ENCODE assay signal across 8 cellular contexts in genomic region chr2:95346236-95346737, GRCh38. TPM values are rescaled to one million over a fixed set of nuclear protein-coding genes. Genes with fewer than 3 reads are reported as not detected.
DNase-seq lines count a peak whose midpoint lies in the region; ATAC-seq, FAIRE-seq and TF ChIP-seq lines count a peak whose summit lies in the region.

No MANE protein-coding gene starts in this region.

- ATAC-seq in left ventricle myocardium superior = peak; percentile 83
- ATAC-seq in GM18505 (IDR thresholded peaks at IDR 0.05; ENCODE audit: unreplicated experiment) = no peak
- ATAC-seq in HG03378 (IDR thresholded peaks at IDR 0.05; ENCODE audit: unreplicated experiment) = no peak

- H3K36me3 ChIP-seq in BJ (ENCODE audit: control insufficient read depth, insufficient read depth, low read length) (no peaks in the 10 kb centered on the region), HEK293 (ENCODE audit: control insufficient read depth in 2 of 2, insufficient read depth in 1 of 2, low read length in 2 of 2) (no peaks in the 10 kb centered on the region), WERI-Rb-1 (no peaks in the 10 kb centered on the region)

- POLR2A ChIA-PET in BJ (lab: Charles Lee) = no interaction called here
- POLR2A ChIA-PET in HEK293 (lab: Yijun Ruan, JAX) = interaction anchor here (1.1 kb wide), 1 partner anchor 56 kb away, joined by 7 read pairs; the partner anchor contains the start of gene FAHD2A

- peak overlapping the region; percentile 67; the same call in 1 of the 2 replicates for H3K27ac ChIP-seq in HEK293 (ENCODE audit: extremely low read depth, low read depth, low read length)
- H3K27ac ChIP-seq in WERI-Rb-1 = peak overlapping the region; percentile 70

- DNase-seq in BJ (ENCODE audit: low read depth) (no peak), WERI-Rb-1 (peak; percentile 34), left ventricle myocardium superior (peak; percentile 90), skeletal muscle cell (ENCODE audit: low read depth) (no peak), GM19239 (ENCODE audit: insufficient read length, low spot score) (no peak)

- TF ChIP-seq POLR2A in GM18505 (IDR thresholded peaks at IDR 0.05; ENCODE audit: borderline replicate concordance, extremely low read depth, insufficient read depth, insufficient read length) = no peak

- no peaks in the 10 kb centered on the region; the same call in 1 of the 2 replicates for H3K4me1 ChIP-seq in HEK293 (ENCODE audit: control insufficient read depth, insufficient read depth, low read length)

- no peak for FAIRE-seq in GM19239 (lab: Jason Lieb, UNC)

- CTCF ChIA-PET in BJ (lab: Yijun Ruan, JAX) = interaction anchor here (1.2 to 2.5 kb wide), 10 partner anchors 12 to 115 kb away, joined by 4 to 38 read pairs (median 12); no protein-coding TSS in a partner anchor
- CTCF ChIA-PET in HEK293 (lab: Yijun Ruan, JAX) = interaction anchor here (0.6 to 2.6 kb wide), 18 partner anchors 9 to 1244 kb away, joined by 3 to 34 read pairs (median 6); partner anchors contain the start of gene FAHD2A

- H3K9me3 ChIP-seq in HEK293 (ENCODE audit: control insufficient read depth, insufficient read depth, low read depth, low read length) (no peaks in the 10 kb centered on the region), WERI-Rb-1 (ENCODE audit: severe bottlenecking) (no peaks in the 10 kb centered on the region)

- intact Hi-C loops in left ventricle myocardium superior (cut with micrococcal nuclease) = no loop called here

- H3K27me3 ChIP-seq in BJ (ENCODE audit: control insufficient read depth, insufficient read depth, low read length) (peaks cover 1% of the 10 kb centered on the region), WERI-Rb-1 (ENCODE audit: insufficient read depth, low read depth, severe bottlenecking) (peaks cover 3% of the 10 kb centered on the region)

- no peak for TF ChIP-seq CTCF in BJ (IDR thresholded peaks at IDR 0.05; ENCODE audit: insufficient read depth, low read depth, low read length)
- no peak for TF ChIP-seq CTCF in HEK293 (tag by site-specific recombination; IDR thresholded peaks at IDR 0.05)
- TF ChIP-seq CTCF in WERI-Rb-1 (IDR thresholded peaks at IDR 0.05; ENCODE audit: low read depth, low read length) = no peak

- H3K4me3 ChIP-seq in BJ (ENCODE audit: low read depth, low read length) (peak overlapping the region; percentile 65), HEK293 (ENCODE audit: low read depth, low read length) (peak overlapping the region; percentile 46), WERI-Rb-1 (ENCODE audit: low read depth, low read length) (peak overlapping the region; percentile 94), skeletal muscle cell (ENCODE audit: low read depth, low read length) (peak overlapping the region; percentile 73)

TF ChIP-seq in HEK293, 187 proteins besides CTCF, POLR2A, EP300 and RAD21:
- no peak for TF ChIP-seq ZNF202 (tag by site-specific recombination; IDR thresholded peaks at IDR 0.05; ENCODE audit: borderline replicate concordance)
- TF ChIP-seq IKZF3 (tag by site-specific recombination; IDR thresholded peaks at IDR 0.05) = 0 out of 2 replicates have a peak, but pooled peaks have one; percentile 49

RNA-seq across cellular contexts. Expression of gene KCNIP3, which starts 49.1 kb away (rescaled TPM):
- polyA plus RNA-seq in BJ (2011; rRNA removed) = 3.1 and 4.1 TPM in 2 replicates
- polyA minus RNA-seq in BJ (2011; rRNA and poly(A)+ RNA removed) = 2.5 and 3.4 TPM in 2 replicates
- total RNA-seq in left ventricle myocardium superior = 5.3 TPM

RNA-seq across cellular contexts. Expression of gene FAHD2A, which starts 56.2 kb away (rescaled TPM):
- 31.2 and 44.1 TPM in 2 replicates for polyA plus RNA-seq in BJ (2011; rRNA removed)
- 17.7 and 26.4 TPM in 2 replicates for polyA minus RNA-seq in BJ (2011; rRNA and poly(A)+ RNA removed)
- total RNA-seq in left ventricle myocardium superior = 46.3 TPM

Comparison
In these comparisons a context has a peak if more than half of its experiments do, and no peak if none do; other contexts are left out.
1. DNase-seq: peak in WERI-Rb-1 (single experiment) and left ventricle myocardium superior (single experiment); none in BJ (single experiment), skeletal muscle cell (single experiment) and GM19239 (single experiment).
2. Peak in every context shown above with its lines, with median percentiles within 50 percentile points of each other: H3K4me3 ChIP-seq.